In genomic region chr11:65903715-65904114, GRCh38 we compare ENCODE assay signal across 1 cellular context.
TF ChIP-seq lines count a peak whose summit lies in the region.

No MANE protein-coding gene starts in this region.

TF ChIP-seq in HepG2, 621 proteins besides CTCF, POLR2A, EP300 and RAD21:
- TF ChIP-seq AKAP8 (CRISPR knock-in tag; IDR thresholded peaks at IDR 0.05) (no peak), GZF1 (CRISPR knock-in tag; IDR thresholded peaks at IDR 0.05) (no peak), FOSL2 (CRISPR knock-in tag; IDR thresholded peaks at IDR 0.05) (no peak), SRY (CRISPR knock-in tag; IDR thresholded peaks at IDR 0.05) (no peak), ZNF460 (CRISPR knock-in tag; IDR thresholded peaks at IDR 0.05; ENCODE audit: borderline replicate concordance) (no peak), SIX4 (CRISPR knock-in tag; IDR thresholded peaks at IDR 0.05) (no peak), ZNF512 (CRISPR knock-in tag; IDR thresholded peaks at IDR 0.05) (no peak), ZNF441 (CRISPR knock-in tag; IDR thresholded peaks at IDR 0.05; ENCODE audit: borderline replicate concordance) (no peak), ZNF234 (CRISPR knock-in tag; conservative IDR thresholded peaks at IDR 0.05) (no peak), SP4 (CRISPR knock-in tag; IDR thresholded peaks at IDR 0.05) (no peak), ZNF563 (CRISPR knock-in tag; IDR thresholded peaks at IDR 0.05) (no peak)
